ENCODE assay signal across 16 cellular contexts in genomic region chr5:123429221-123429954, GRCh38. TPM values are rescaled to one million over a fixed set of nuclear protein-coding genes. Genes with fewer than 3 reads are reported as not detected.
DNase-seq lines count a peak whose midpoint lies in the region; ATAC-seq and TF ChIP-seq lines count a peak whose summit lies in the region.
"Had no signal": no experiment of that assay in that cellular context is flagged by ENCODE, and none has a peak within 500 bp of the region (broad histone marks: within the 10 kb centered on the region; RNA-seq: fewer than 3 reads in every experiment).

No MANE protein-coding gene starts in this region.

- no peaks in the 10 kb centered on the region for H4K20me1 ChIP-seq in PC-3 (ENCODE audit: low read length)

- TSS peak; percentile 88 for BruUV-seq in PC-3 (replicated peaks; lab: Mats Ljungman, UMichigan)

- ATAC-seq in PC-3, result peak; percentile 37
- ATAC-seq in sciatic nerve, result peak; percentile 26
- no peak for ATAC-seq in GM21529 (IDR thresholded peaks at IDR 0.05; ENCODE audit: unreplicated experiment)

- peaks cover 11% of the 10 kb centered on the region for H3K27me3 Mint-ChIP-seq in activated T-cell treated with anti-CD3 and anti-CD28 coated beads, Interleukin-2, amount 50 U/mL, for 24 hours

- H3F3A ChIP-seq in PC-3 (ENCODE audit: low read length, unreplicated experiment), result no peaks in the 10 kb centered on the region

- H3K9ac ChIP-seq in PC-3 (ENCODE audit: low read length), result no peak overlapping the region

- no peaks in the 10 kb centered on the region for H3K9me2 ChIP-seq in PC-3 (replicated peaks; ENCODE audit: low read length)

- H3K27ac ChIP-seq in PC-3 (ENCODE audit: low read length) (peak overlapping the region; percentile 30; the same call in 1 of the 2 replicates), esophagus squamous epithelium (peak overlapping the region; percentile 48 to 74 (median 62))
- H3K27ac ChIP-seq: left ventricle myocardium inferior, Peyer's patch had no signal

- H3K36me3 ChIP-seq in PC-3 (ENCODE audit: low read depth, low read length) (no peaks in the 10 kb centered on the region), esophagus squamous epithelium (no peaks in the 10 kb centered on the region), BE2C (no peaks in the 10 kb centered on the region)
- H3K36me3 ChIP-seq: heart right ventricle, left ventricle myocardium inferior, Peyer's patch had no signal

- H3K4me1 Mint-ChIP-seq in activated T-cell treated with anti-CD3 and anti-CD28 coated beads, Interleukin-2, amount 50 U/mL, for 24 hours (ENCODE audit: low read depth), result peaks cover 16% of the 10 kb centered on the region

- H3K79me2 ChIP-seq in PC-3 (ENCODE audit: low read length), result no peaks in the 10 kb centered on the region

- 44 to 57% methylated on average over 3 of the region's 3 CpGs for WGBS in esophagus squamous epithelium, 2 donors

- peaks cover 2% of the 10 kb centered on the region for H3K9me3 Mint-ChIP-seq in activated T-cell treated with anti-CD3 and anti-CD28 coated beads, Interleukin-2, amount 50 U/mL, for 24 hours
- H3K9me3 Mint-ChIP-seq: central memory CD8-positive, alpha-beta T cell had no signal

- POLR2A ChIA-PET in PC-3 (lab: Charles Lee; ENCODE audit: unreplicated experiment), result no interaction called here

- peak overlapping the region; percentile 26 for H3K27ac Mint-ChIP-seq in activated T-cell treated with anti-CD3 and anti-CD28 coated beads, Interleukin-2, amount 50 U/mL, for 24 hours

- H3K36me3 Mint-ChIP-seq in activated T-cell treated with anti-CD3 and anti-CD28 coated beads, Interleukin-2, amount 50 U/mL, for 24 hours (ENCODE audit: low read depth), result no peaks in the 10 kb centered on the region

- H2AFZ ChIP-seq in PC-3 (ENCODE audit: low read length), result peak overlapping the region; percentile 55; the same call in 1 of the 2 replicates

- H3K9me3 ChIP-seq in PC-3 (ENCODE audit: low read length) (no peaks in the 10 kb centered on the region), esophagus squamous epithelium (no peaks in the 10 kb centered on the region), BE2C (no peaks in the 10 kb centered on the region)
- H3K9me3 ChIP-seq: heart right ventricle, left ventricle myocardium inferior, Peyer's patch had no signal

- DNase-seq in activated T-cell treated with anti-CD3 and anti-CD28 coated beads, Interleukin-2, amount 50 U/mL, for 24 hours, result no peak
- DNase-seq in activated T-cell treated with anti-CD3 and anti-CD28 coated beads, Interleukin-2, amount 50 U/mL, for 1 hour, result no peak
- DNase-seq in PC-3 (no peak), esophagus squamous epithelium (lab: John Stamatoyannopoulos, UW) (no peak), sciatic nerve (ENCODE audit: low spot score) (no peak), BE2C (no peak)
- no peak for DNase-seq in activated CD8-positive, alpha-beta memory T cell treated with anti-CD3 and anti-CD28 coated beads for 24 hours
- DNase-seq: activated CD4-positive, alpha-beta T cell treated with anti-CD3 and anti-CD28 coated beads, Interleukin-2, amount 50 U/mL, for 1 hour; activated effector memory CD4-positive, alpha-beta T cell treated with anti-CD3 and anti-CD28 coated beads, Interleukin-2, amount 50 U/mL, for 16 hours; heart right ventricle; left ventricle myocardium inferior; NCI-H1436; NCI-H524; Peyer's patch had no signal

- H3K4me3 Mint-ChIP-seq in activated T-cell treated with anti-CD3 and anti-CD28 coated beads, Interleukin-2, amount 50 U/mL, for 24 hours, result no peak overlapping the region
- H3K4me3 Mint-ChIP-seq: central memory CD8-positive, alpha-beta T cell had no signal

- no peak for TF ChIP-seq CTCF in PC-3 (conservative IDR thresholded peaks at IDR 0.05; ENCODE audit: low read depth, low read length)
- TF ChIP-seq CTCF in esophagus squamous epithelium (IDR thresholded peaks at IDR 0.05), result no peak
- TF ChIP-seq CTCF in BE2C (IDR thresholded peaks at IDR 0.05; ENCODE audit: low read depth, low read length), result no peak

- TF ChIP-seq POLR2A in esophagus squamous epithelium (IDR thresholded peaks at IDR 0.05), result no peak

- H3K27me3 ChIP-seq in PC-3 (ENCODE audit: low read length) (no peaks in the 10 kb centered on the region), esophagus squamous epithelium (no peaks in the 10 kb centered on the region), BE2C (no peaks in the 10 kb centered on the region)
- H3K27me3 ChIP-seq: Peyer's patch had no signal

- 0 out of 2 replicates have a peak overlapping the region, but pooled peaks have one; percentile 24 for H3K4me2 ChIP-seq in PC-3 (ENCODE audit: low read length)

- CTCF ChIA-PET in PC-3 (lab: Charles Lee), result no interaction called here

- intact Hi-C loops in PC-3 (cut with micrococcal nuclease) (no loop called here), esophagus squamous epithelium (cut with DNase I) (no loop called here), sciatic nerve (cut with DNase I) (no loop called here)

- H3K4me3 ChIP-seq in PC-3 (ENCODE audit: low read length), result no peak overlapping the region
- H3K4me3 ChIP-seq in esophagus squamous epithelium, result no peak overlapping the region
- H3K4me3 ChIP-seq in BE2C (ENCODE audit: low read depth, low read length), result no peak overlapping the region
- H3K4me3 ChIP-seq: heart right ventricle, left ventricle myocardium inferior, Peyer's patch had no signal

- H3K4me1 ChIP-seq in PC-3 (ENCODE audit: insufficient read depth, low read length) (peaks cover 13% of the 10 kb centered on the region), esophagus squamous epithelium (peaks cover 8 to 30% (median 12%) of the 10 kb centered on the region in 3 donors), BE2C (no peaks in the 10 kb centered on the region)
- H3K4me1 ChIP-seq: left ventricle myocardium inferior had no signal

RNA-seq across cellular contexts. Expression of gene CEP120, which starts 6.2 kb away (rescaled TPM):
- 5.4 and 11.5 TPM in 2 replicates for total RNA-seq in PC-3 (2014; rRNA removed)
- total RNA-seq in esophagus squamous epithelium, result 10 to 100 TPM in 2 of 4 donors, 1 to 10 TPM in 2; 7.9 to 12.6 (median 10.1) TPM
- total RNA-seq in sciatic nerve, result 29.3 TPM
- 12.8 TPM for polyA plus RNA-seq in BE2C (2012; ENCODE audit: insufficient read depth, insufficient read length, low read depth)
